In genomic region chr14:63650336-63650952, GRCh38 we compare ENCODE assay signal across 11 cellular contexts. TPM values are rescaled to one million over a fixed set of nuclear protein-coding genes. Genes with fewer than 3 reads are reported as not detected.
DNase-seq lines count a peak whose midpoint lies in the region; ATAC-seq and TF ChIP-seq lines count a peak whose summit lies in the region.
"Had no signal": no experiment of that assay in that cellular context is flagged by ENCODE, and none has a peak within 500 bp of the region (broad histone marks: within the 10 kb centered on the region; RNA-seq: fewer than 3 reads in every experiment).

No MANE protein-coding gene starts in this region.

- H3K9ac ChIP-seq in Karpas-422 (ENCODE audit: low read length), result no peak overlapping the region

- H3K9me3 Mint-ChIP-seq in activated naive CD4-positive, alpha-beta T cell treated with anti-CD3 and anti-CD28 coated beads for 36 hours, result no peaks in the 10 kb centered on the region

- peaks cover 6% of the 10 kb centered on the region; the same call in 1 of the 2 replicates for H3K79me2 ChIP-seq in Karpas-422 (ENCODE audit: low read length)

- TF ChIP-seq CTCF in spleen (IDR thresholded peaks at IDR 0.05 in 8 of 11, conservative IDR thresholded peaks at IDR 0.05 in 3 of 11), result no peak
- TF ChIP-seq CTCF in omental fat pad (IDR thresholded peaks at IDR 0.05), result no peak

- no peaks in the 10 kb centered on the region for H3K9me2 ChIP-seq in Karpas-422 (replicated peaks; ENCODE audit: insufficient read depth, low read length)

- H3K36me3 Mint-ChIP-seq in activated naive CD4-positive, alpha-beta T cell treated with anti-CD3 and anti-CD28 coated beads for 36 hours (ENCODE audit: low read depth), result peaks cover 3% of the 10 kb centered on the region

- no peak overlapping the region; the same call in 1 of the 2 replicates for H2AFZ ChIP-seq in Karpas-422 (ENCODE audit: low read length)

- peaks cover 50% of the 10 kb centered on the region for H3K4me1 Mint-ChIP-seq in activated naive CD4-positive, alpha-beta T cell treated with anti-CD3 and anti-CD28 coated beads for 36 hours (ENCODE audit: low read depth)

- H3K36me3 ChIP-seq in Karpas-422 (ENCODE audit: insufficient read depth, low read length) (no peaks in the 10 kb centered on the region), spleen (peaks cover 0 to 16% (median 0%) of the 10 kb centered on the region in 6 donors)
- H3K36me3 ChIP-seq: right lobe of liver had no signal

- H4K20me1 ChIP-seq in Karpas-422 (ENCODE audit: insufficient read depth, low read depth, low read length), result no peaks in the 10 kb centered on the region

- no peak overlapping the region for H3K4me2 ChIP-seq in Karpas-422 (ENCODE audit: low read depth, low read length, poor library complexity, severe bottlenecking)

- H3K4me3 Mint-ChIP-seq in activated naive CD4-positive, alpha-beta T cell treated with anti-CD3 and anti-CD28 coated beads for 36 hours, result peak overlapping the region; percentile 34

- CTCF ChIA-PET in activated naive CD4-positive, alpha-beta T cell treated with anti-CD3 and anti-CD28 coated beads for 36 hours (lab: Charles Lee), result interaction anchor here (0.7 to 3.7 kb wide), 6 partner anchors 9 to 260 kb away, joined by 3 to 15 read pairs (median 4); partner anchors contain the start of gene WDR89

- no peak for TF ChIP-seq POLR2A in spleen (IDR thresholded peaks at IDR 0.05)

- H3K4me1 ChIP-seq in Karpas-422 (ENCODE audit: low read length) (peaks cover 18% of the 10 kb centered on the region), spleen (peaks cover 0 to 15% (median 0%) of the 10 kb centered on the region in 6 donors)
- H3K4me1 ChIP-seq: right lobe of liver had no signal

- peak overlapping the region; percentile 97 for H3K27ac Mint-ChIP-seq in activated naive CD4-positive, alpha-beta T cell treated with anti-CD3 and anti-CD28 coated beads for 36 hours

- H3K4me3 ChIP-seq in Karpas-422 (ENCODE audit: low read length) (no peak overlapping the region), spleen (no peak overlapping the region)
- H3K4me3 ChIP-seq: right lobe of liver had no signal

- intact Hi-C loops in activated naive CD4-positive, alpha-beta T cell treated with anti-CD3 and anti-CD28 coated beads for 36 hours (cut with micrococcal nuclease), result loop anchor here (1.0 to 5.0 kb wide), 4 partner anchors 8 to 642 kb away; partner anchors contain the start of gene ESR2
- intact Hi-C loops in spleen (cut with DNase I; ENCODE audit: low total_unique reads), result no loop called here

- H3K9me3 ChIP-seq in Karpas-422 (ENCODE audit: low read length), result no peaks in the 10 kb centered on the region
- H3K9me3 ChIP-seq in spleen, result no peaks in the 10 kb centered on the region
- H3K9me3 ChIP-seq: right lobe of liver had no signal

- H3K27me3 ChIP-seq in Karpas-422 (ENCODE audit: low read length), result no peaks in the 10 kb centered on the region
- no peaks in the 10 kb centered on the region for H3K27me3 ChIP-seq in spleen (replicated peaks in 1 of 7)
- H3K27me3 ChIP-seq: right lobe of liver had no signal

- no peak for DNase-seq in Karpas-422
- peak; percentile 76 for DNase-seq in activated naive CD4-positive, alpha-beta T cell treated with anti-CD3 and anti-CD28 coated beads for 36 hours
- no peak for DNase-seq in spleen
- DNase-seq in SKM-1 (lab: John Stamatoyannopoulos, UW; ENCODE audit: unreplicated experiment), result no peak
- DNase-seq in omental fat pad (ENCODE audit: low spot score), result no peak
- no peak for DNase-seq in OCI-M2 (lab: John Stamatoyannopoulos, UW; ENCODE audit: unreplicated experiment)
- DNase-seq: COR-L47, NCI-H526, right lobe of liver had no signal

- ATAC-seq in GM18498 (IDR thresholded peaks at IDR 0.05; ENCODE audit: unreplicated experiment) (peak; percentile 88), GM21367 (IDR thresholded peaks at IDR 0.05; ENCODE audit: unreplicated experiment) (no peak), omental fat pad (ENCODE audit: low FRiP score) (no peak)

- H3K27me3 Mint-ChIP-seq in activated naive CD4-positive, alpha-beta T cell treated with anti-CD3 and anti-CD28 coated beads for 36 hours (ENCODE audit: low read depth), result no peaks in the 10 kb centered on the region

- WGBS in spleen, 5 donors, result 67 to 78% (median 76%) methylated on average over 3 of the region's 3 CpGs

- H3K27ac ChIP-seq in Karpas-422 (ENCODE audit: low read length), result 0 out of 2 replicates have a peak overlapping the region, but pooled peaks have one; percentile 4
- H3K27ac ChIP-seq in spleen, result peak overlapping the region; percentile 0 to 83 (median 70)
- H3K27ac ChIP-seq: right lobe of liver had no signal

RNA-seq across cellular contexts. Expression of gene WDR89, which starts 8.8 kb away (rescaled TPM):
- 20.1 and 34.4 TPM in 2 replicates for total RNA-seq in Karpas-422 (2014; rRNA removed; shearing (Covaris generic); ENCODE audit: low replicate concordance)
- 10 to 100 TPM; 26.7 to 27.7 TPM for total RNA-seq in activated naive CD4-positive, alpha-beta T cell treated with anti-CD3 and anti-CD28 coated beads for 36 hours
- total RNA-seq in spleen, result 10 to 100 TPM; 13.4 to 18.9 (median 18.4) TPM
- polyA plus RNA-seq in spleen, result 10 to 100 TPM in 2 of 3 donors, 1 to 10 TPM in 1; 9.5 to 13.2 (median 11.2) TPM
- 1 to 10 TPM; 4.7 to 9.5 (median 6.3) TPM for total RNA-seq in omental fat pad
